In genomic region chr5:139812836-139813805, GRCh38 we compare ENCODE assay signal across 19 cellular contexts. TPM values are rescaled to one million over a fixed set of nuclear protein-coding genes. Genes with fewer than 3 reads are reported as not detected.
DNase-seq lines count a peak whose midpoint lies in the region; ATAC-seq, FAIRE-seq and TF ChIP-seq lines count a peak whose summit lies in the region.
"Had no signal": no experiment of that assay in that cellular context is flagged by ENCODE, and none has a peak within 500 bp of the region (broad histone marks: within the 10 kb centered on the region; RNA-seq: fewer than 3 reads in every experiment).

No MANE protein-coding gene starts in this region.

- no peaks in the 10 kb centered on the region for H3K4me1 Mint-ChIP-seq in CD8-positive, alpha-beta memory T cell
- H3K4me1 Mint-ChIP-seq in mesothelial cell of epicardium: no peaks in the 10 kb centered on the region
- H3K4me1 Mint-ChIP-seq: CD14-positive monocyte; CD4-positive, alpha-beta memory T cell had no signal

- POLR2A ChIA-PET in CD8-positive, alpha-beta memory T cell (lab: Charles Lee): no interaction called here

- intact Hi-C loops in left cardiac atrium (cut with DNase I): no loop called here
- intact Hi-C loops in left ventricle myocardium superior (cut with micrococcal nuclease): no loop called here
- intact Hi-C loops in kidney (cut with DNase I): no loop called here
- intact Hi-C loops in upper lobe of right lung (cut with DNase I): no loop called here

- CTCF ChIA-PET in CD8-positive, alpha-beta memory T cell (lab: Charles Lee): no interaction called here

- no peak overlapping the region for H3K4me2 ChIP-seq in osteoblast (ENCODE audit: insufficient read depth, low read length)
- H3K4me2 ChIP-seq: BLaER1 had no signal

- H3K4me3 ChIP-seq in kidney (ENCODE audit: low read length in 2 of 2): no peak overlapping the region
- H3K4me3 ChIP-seq in osteoblast (ENCODE audit: insufficient read depth, low read length): no peak overlapping the region
- no peak overlapping the region for H3K4me3 ChIP-seq in upper lobe of right lung
- H3K4me3 ChIP-seq in CD8-positive, alpha-beta memory T cell (ENCODE audit: low read length): no peak overlapping the region
- H3K4me3 ChIP-seq: BLaER1 had no signal

- no peak overlapping the region for H2AFZ ChIP-seq in osteoblast (ENCODE audit: low read length)

- H4K20me1 ChIP-seq in osteoblast (ENCODE audit: insufficient read depth, low read length): no peaks in the 10 kb centered on the region

- H3K4me1 ChIP-seq in kidney (ENCODE audit: control insufficient read depth in 1 of 2, insufficient read depth in 1 of 2, low read depth in 1 of 2, low read length in 2 of 2) (no peaks in the 10 kb centered on the region), osteoblast (ENCODE audit: insufficient read depth, low read length) (no peaks in the 10 kb centered on the region), upper lobe of right lung (no peaks in the 10 kb centered on the region)
- H3K4me1 ChIP-seq in CD8-positive, alpha-beta memory T cell (ENCODE audit: insufficient read depth, low read length): no peaks in the 10 kb centered on the region
- H3K4me1 ChIP-seq: BLaER1 had no signal

- no peak overlapping the region for H3K27ac ChIP-seq in kidney (ENCODE audit: low read depth in 2 of 2, low read length in 2 of 2)
- H3K27ac ChIP-seq in osteoblast (ENCODE audit: low read depth, low read length): no peak overlapping the region
- H3K27ac ChIP-seq in upper lobe of right lung: no peak overlapping the region
- H3K27ac ChIP-seq in CD8-positive, alpha-beta memory T cell (ENCODE audit: low read depth, low read length): no peak overlapping the region
- H3K27ac ChIP-seq: BLaER1 had no signal

- peaks cover 0 to 3% (median 0%) of the 10 kb centered on the region in 5 donors for H3K9me3 Mint-ChIP-seq in CD8-positive, alpha-beta memory T cell
- no peaks in the 10 kb centered on the region for H3K9me3 Mint-ChIP-seq in mesothelial cell of epicardium
- H3K9me3 Mint-ChIP-seq: H9 had no signal

- H3K27ac Mint-ChIP-seq in CD8-positive, alpha-beta memory T cell: no peak overlapping the region
- no peak overlapping the region for H3K27ac Mint-ChIP-seq in mesothelial cell of epicardium
- H3K27ac Mint-ChIP-seq: CD4-positive, alpha-beta memory T cell; H9 had no signal

- H3K36me3 ChIP-seq in kidney (ENCODE audit: control insufficient read depth in 1 of 2, insufficient read depth in 2 of 2, low read length in 2 of 2): no peaks in the 10 kb centered on the region
- no peaks in the 10 kb centered on the region for H3K36me3 ChIP-seq in osteoblast (ENCODE audit: insufficient read depth, low read length)
- H3K36me3 ChIP-seq in upper lobe of right lung: no peaks in the 10 kb centered on the region
- no peaks in the 10 kb centered on the region for H3K36me3 ChIP-seq in CD8-positive, alpha-beta memory T cell (ENCODE audit: insufficient read depth, low read length)
- H3K36me3 ChIP-seq: BLaER1 had no signal

- ATAC-seq in left cardiac atrium (no peak), left ventricle myocardium superior (no peak), upper lobe of right lung (no peak)

- H3K9me3 ChIP-seq in kidney (ENCODE audit: control insufficient read depth in 1 of 2, low read length in 2 of 2) (no peaks in the 10 kb centered on the region), osteoblast (ENCODE audit: low read depth, low read length) (no peaks in the 10 kb centered on the region), upper lobe of right lung (no peaks in the 10 kb centered on the region)
- H3K9me3 ChIP-seq in CD8-positive, alpha-beta memory T cell (ENCODE audit: low read length): no peaks in the 10 kb centered on the region

- no peak overlapping the region for H3K4me3 Mint-ChIP-seq in CD8-positive, alpha-beta memory T cell
- no peak overlapping the region for H3K4me3 Mint-ChIP-seq in mesothelial cell of epicardium
- H3K4me3 Mint-ChIP-seq: CD14-positive monocyte; CD4-positive, alpha-beta memory T cell; H9 had no signal

- TF ChIP-seq CTCF in kidney (IDR thresholded peaks at IDR 0.05; ENCODE audit: borderline replicate concordance, extremely low read depth, insufficient read depth) (no peak), osteoblast (IDR thresholded peaks at IDR 0.05; ENCODE audit: extremely low read depth, low read depth, low read length) (no peak), upper lobe of right lung (IDR thresholded peaks at IDR 0.05) (no peak), mesothelial cell of epicardium (IDR thresholded peaks at IDR 0.05; ENCODE audit: unreplicated experiment) (no peak)

- peaks cover 18 to 41% of the 10 kb centered on the region in 2 donors for H3K27me3 Mint-ChIP-seq in CD8-positive, alpha-beta memory T cell
- H3K27me3 Mint-ChIP-seq in mesothelial cell of epicardium (ENCODE audit: low read depth): peaks cover 61% of the 10 kb centered on the region

- no peaks in the 10 kb centered on the region for H3K79me2 ChIP-seq in osteoblast (ENCODE audit: insufficient read depth, low read length)

- DNase-seq in left cardiac atrium: peak; percentile 8
- no peak for DNase-seq in left ventricle myocardium superior
- peak; percentile 40 for DNase-seq in kidney
- DNase-seq in osteoblast (ENCODE audit: insufficient read length, low spot score, missing footprints): peak; percentile 68
- DNase-seq in upper lobe of right lung: peak; percentile 45
- no peak for DNase-seq in CD8-positive, alpha-beta memory T cell
- no peak for DNase-seq in mesothelial cell of epicardium (ENCODE audit: low spot score in 2 of 2, unreplicated experiment in 2 of 2)
- no peak for DNase-seq in NCI-H774 (lab: John Stamatoyannopoulos, UW)
- DNase-seq: 8988T; Calu3; CD4-positive, alpha-beta memory T cell; DMS79 treated with DMSO at 0.1 percent for 48 hours; GF-D8; GOT3; H9 had no signal

- H3K27me3 ChIP-seq in osteoblast (ENCODE audit: insufficient read depth, low read length) (no peaks in the 10 kb centered on the region), upper lobe of right lung (peaks cover 8% of the 10 kb centered on the region)
- H3K27me3 ChIP-seq in CD8-positive, alpha-beta memory T cell (ENCODE audit: insufficient read depth, low read length, poor library complexity, severe bottlenecking): no peaks in the 10 kb centered on the region
- H3K27me3 ChIP-seq: BLaER1 had no signal

- H3K9ac ChIP-seq in kidney (ENCODE audit: low read length in 2 of 2): no peak overlapping the region
- H3K9ac ChIP-seq: BLaER1 had no signal

- no peaks in the 10 kb centered on the region for H3K36me3 Mint-ChIP-seq in CD8-positive, alpha-beta memory T cell
- H3K36me3 Mint-ChIP-seq in mesothelial cell of epicardium: no peaks in the 10 kb centered on the region
- H3K36me3 Mint-ChIP-seq: CD14-positive monocyte; CD4-positive, alpha-beta memory T cell had no signal

- no peak for FAIRE-seq in kidney (lab: Jason Lieb, UNC)
- FAIRE-seq: HTR-8/SVneo had no signal

RNA-seq across cellular contexts. Expression of gene PSD2, which starts 17.5 kb away (rescaled TPM):
- total RNA-seq in left cardiac atrium: under 1 TPM; 0.09 to 0.13 TPM
- not detected for total RNA-seq in left ventricle myocardium superior
- total RNA-seq in kidney: 0.13 TPM
- 0.09 TPM for polyA plus RNA-seq in kidney (ENCODE audit: insufficient read depth, low read depth, low replicate concordance)
- total RNA-seq in osteoblast: 0.29 and 0.36 TPM in 2 replicates
- not detected for total RNA-seq in upper lobe of right lung
- not detected for total RNA-seq in CD8-positive, alpha-beta memory T cell
- 0.12 TPM for polyA plus RNA-seq in CD8-positive, alpha-beta memory T cell
- total RNA-seq in mesothelial cell of epicardium: 0.78 to 0.95 TPM (median 0.86 TPM) in 3 replicates
- total RNA-seq: Calu3; CD4-positive, alpha-beta memory T cell had no signal
- polyA plus RNA-seq: AG04450; CD14-positive monocyte; CD4-positive, alpha-beta memory T cell had no signal

Comparison
In these comparisons a context has a peak if more than half of its experiments do, and no peak if none do; other contexts are left out.
1. DNase-seq: peak in left cardiac atrium (single experiment), kidney (single experiment), osteoblast (single experiment) and upper lobe of right lung (single experiment); none in left ventricle myocardium superior (single experiment), CD8-positive, alpha-beta memory T cell (0 of 5), mesothelial cell of epicardium (0 of 2) and NCI-H774 (single experiment).